In genomic region chr6:134138226-134138975, GRCh38 we compare ENCODE assay signal across 26 cellular contexts.
A peak's percentile ranks its signal among the peaks of the same experiment; 100 is the strongest.
DNase-seq lines count a peak whose midpoint lies in the region; ATAC-seq and TF ChIP-seq lines count a peak whose summit lies in the region.
"Had no signal": no experiment of that assay in that cellular context is flagged by ENCODE, and none has a peak within 500 bp of the region (broad histone marks: within the 10 kb centered on the region; RNA-seq: fewer than 3 reads in every experiment).

No MANE protein-coding gene starts in this region.

- no peak overlapping the region for H3K4me3 ChIP-seq in H7 (ENCODE audit: insufficient read depth, low read depth, low read length)
- no peak overlapping the region for H3K4me3 ChIP-seq in left lung
- H3K4me3 ChIP-seq: pancreas, sigmoid colon had no signal

- ATAC-seq in HG03378 (IDR thresholded peaks at IDR 0.05; ENCODE audit: unreplicated experiment), result no peak
- no peak for ATAC-seq in left lung
- ATAC-seq: activated CD4-positive, alpha-beta T cell treated with anti-CD3 and anti-CD28 coated beads for 36 hours; activated CD8-positive, alpha-beta memory T cell treated with anti-CD3 and anti-CD28 coated beads, Interleukin-2, amount 10 ng/mL, durations not matched to agents 7 days and 5 days; activated naive CD8-positive, alpha-beta T cell treated with anti-CD3 and anti-CD28 coated beads, Interleukin-2, amount 50 U/mL, for 24 hours; HCT116; naive thymus-derived CD8-positive, alpha-beta T cell; pancreas had no signal

- TF ChIP-seq CTCF in nephron progenitor cell (IDR thresholded peaks at IDR 0.05) (no peak), left lung (IDR thresholded peaks at IDR 0.05) (no peak)

- H3K9me3 Mint-ChIP-seq in nephron progenitor cell, result peaks cover 4% of the 10 kb centered on the region
- no peaks in the 10 kb centered on the region for H3K9me3 Mint-ChIP-seq in activated naive CD8-positive, alpha-beta T cell treated with anti-CD3 and anti-CD28 coated beads for 36 hours
- H3K9me3 Mint-ChIP-seq: activated naive CD8-positive, alpha-beta T cell treated with anti-CD3 and anti-CD28 coated beads, Interleukin-2, amount 50 U/mL, for 24 hours; activated T-helper 2 cell treated with anti-CD3 and anti-CD28 coated beads, Interferon-gamma antibody, Interleukin-2, Interleukin-4, amounts not matched to agents 10 μg/mL and 5 μg/mL and 100 μg/mL, durations not matched to agents 14 hours and 24 hours and 36 hours; memory B cell; naive thymus-derived CD8-positive, alpha-beta T cell; stimulated activated naive CD8-positive, alpha-beta T cell treated with anti-CD3 and anti-CD28 coated beads, Interleukin-15, Interleukin-2, amounts not matched to agents 100 ng/mL and 50 ng/mL, for 24 hours had no signal

- intact Hi-C loops in left lung (cut with DNase I), result no loop called here

- H3K36me3 ChIP-seq in H7 (replicated peaks; ENCODE audit: control insufficient read depth, insufficient read depth, low read length) (no peaks in the 10 kb centered on the region), left lung (no peaks in the 10 kb centered on the region)
- H3K36me3 ChIP-seq: pancreas, sigmoid colon had no signal

- no peak overlapping the region for H3K27ac ChIP-seq in left lung
- H3K27ac ChIP-seq: pancreas had no signal

- H3K27ac Mint-ChIP-seq in nephron progenitor cell, result peak overlapping the region; percentile 61
- no peak overlapping the region for H3K27ac Mint-ChIP-seq in activated naive CD8-positive, alpha-beta T cell treated with anti-CD3 and anti-CD28 coated beads for 36 hours
- H3K27ac Mint-ChIP-seq: activated CD4-positive, alpha-beta T cell treated with anti-CD3 and anti-CD28 coated beads for 36 hours; activated CD8-positive, alpha-beta memory T cell treated with anti-CD3 and anti-CD28 coated beads, Interleukin-2, amount 10 ng/mL, durations not matched to agents 7 days and 5 days; activated naive CD8-positive, alpha-beta T cell treated with anti-CD3 and anti-CD28 coated beads, Interleukin-2, amount 50 U/mL, for 24 hours; activated T-helper 2 cell treated with anti-CD3 and anti-CD28 coated beads, Interferon-gamma antibody, Interleukin-2, Interleukin-4, amounts not matched to agents 10 μg/mL and 5 μg/mL and 100 μg/mL, durations not matched to agents 14 hours and 24 hours and 36 hours; memory B cell; naive thymus-derived CD8-positive, alpha-beta T cell; stimulated activated naive CD8-positive, alpha-beta T cell treated with anti-CD3 and anti-CD28 coated beads, Interleukin-15, Interleukin-2, amounts not matched to agents 100 ng/mL and 50 ng/mL, for 24 hours had no signal

- no peaks in the 10 kb centered on the region for H3K4me1 Mint-ChIP-seq in nephron progenitor cell
- no peaks in the 10 kb centered on the region for H3K4me1 Mint-ChIP-seq in activated naive CD8-positive, alpha-beta T cell treated with anti-CD3 and anti-CD28 coated beads for 36 hours
- H3K4me1 Mint-ChIP-seq: activated CD4-positive, alpha-beta T cell treated with anti-CD3 and anti-CD28 coated beads for 36 hours; activated CD8-positive, alpha-beta memory T cell treated with anti-CD3 and anti-CD28 coated beads, Interleukin-2, amount 10 ng/mL, durations not matched to agents 7 days and 5 days; activated naive CD8-positive, alpha-beta T cell treated with anti-CD3 and anti-CD28 coated beads, Interleukin-2, amount 50 U/mL, for 24 hours; memory B cell; naive thymus-derived CD8-positive, alpha-beta T cell had no signal

- peak; percentile 52 for DNase-seq in AG08395 (ENCODE audit: low spot score)
- peak; percentile 34 for DNase-seq in LHCN-M2 (ENCODE audit: low read depth)
- DNase-seq in fibroblast of gingiva (ENCODE audit: low read depth), result peak; percentile 81
- no peak for DNase-seq in nephron progenitor cell
- DNase-seq in activated naive CD8-positive, alpha-beta T cell treated with anti-CD3 and anti-CD28 coated beads for 36 hours, result no peak
- DNase-seq in H7, result no peak
- DNase-seq in left lung, result no peak
- DNase-seq: activated CD4-positive, alpha-beta T cell treated with anti-CD3 and anti-CD28 coated beads for 36 hours; activated CD8-positive, alpha-beta memory T cell treated with anti-CD3 and anti-CD28 coated beads, Interleukin-2, amount 10 ng/mL, durations not matched to agents 7 days and 5 days; activated naive CD8-positive, alpha-beta T cell treated with anti-CD3 and anti-CD28 coated beads, Interleukin-2, amount 50 U/mL, for 24 hours; DMS 273 treated with DMSO at 0.1 percent for 48 hours; effector CD4-positive, alpha-beta T cell; GF-D8; KG1; naive thymus-derived CD8-positive, alpha-beta T cell; NCI-H2029; NCI-H446 treated with DMSO at 0.1 percent for 48 hours; NK-92 treated with Interleukin-12 subunit alpha and Interleukin-12 subunit beta, amount 100 ng/mL, for 24 hours; pancreas; RPMI8226; sigmoid colon had no signal

- H3K27me3 ChIP-seq in H7 (ENCODE audit: control insufficient read depth, insufficient read depth, low read length) (no peaks in the 10 kb centered on the region), left lung (no peaks in the 10 kb centered on the region)
- H3K27me3 ChIP-seq: pancreas, sigmoid colon had no signal

- H3K36me3 Mint-ChIP-seq in nephron progenitor cell (ENCODE audit: low read depth), result no peaks in the 10 kb centered on the region
- no peaks in the 10 kb centered on the region for H3K36me3 Mint-ChIP-seq in activated naive CD8-positive, alpha-beta T cell treated with anti-CD3 and anti-CD28 coated beads for 36 hours
- H3K36me3 Mint-ChIP-seq: activated CD8-positive, alpha-beta memory T cell treated with anti-CD3 and anti-CD28 coated beads, Interleukin-2, amount 10 ng/mL, durations not matched to agents 7 days and 5 days; naive thymus-derived CD8-positive, alpha-beta T cell had no signal

- H3K9me3 ChIP-seq in left lung, result no peaks in the 10 kb centered on the region
- H3K9me3 ChIP-seq: pancreas, sigmoid colon had no signal

- H3K4me1 ChIP-seq in left lung, result no peaks in the 10 kb centered on the region
- H3K4me1 ChIP-seq: pancreas, sigmoid colon had no signal

- no peak overlapping the region for H3K4me3 Mint-ChIP-seq in nephron progenitor cell
- H3K4me3 Mint-ChIP-seq in activated naive CD8-positive, alpha-beta T cell treated with anti-CD3 and anti-CD28 coated beads for 36 hours, result no peak overlapping the region
- H3K4me3 Mint-ChIP-seq: activated CD4-positive, alpha-beta T cell treated with anti-CD3 and anti-CD28 coated beads for 36 hours; activated CD8-positive, alpha-beta memory T cell treated with anti-CD3 and anti-CD28 coated beads, Interleukin-2, amount 10 ng/mL, durations not matched to agents 7 days and 5 days; activated naive CD8-positive, alpha-beta T cell treated with anti-CD3 and anti-CD28 coated beads, Interleukin-2, amount 50 U/mL, for 24 hours; memory B cell; naive thymus-derived CD8-positive, alpha-beta T cell; stimulated activated naive CD8-positive, alpha-beta T cell treated with anti-CD3 and anti-CD28 coated beads, Interleukin-15, Interleukin-2, amounts not matched to agents 100 ng/mL and 50 ng/mL, for 24 hours had no signal

- no peaks in the 10 kb centered on the region for H3K27me3 Mint-ChIP-seq in nephron progenitor cell (ENCODE audit: low read depth, poor library complexity)
- peaks cover 4% of the 10 kb centered on the region for H3K27me3 Mint-ChIP-seq in activated naive CD8-positive, alpha-beta T cell treated with anti-CD3 and anti-CD28 coated beads for 36 hours
- H3K27me3 Mint-ChIP-seq: activated CD4-positive, alpha-beta T cell treated with anti-CD3 and anti-CD28 coated beads for 36 hours; stimulated activated naive CD8-positive, alpha-beta T cell treated with anti-CD3 and anti-CD28 coated beads, Interleukin-15, Interleukin-2, amounts not matched to agents 100 ng/mL and 50 ng/mL, for 24 hours had no signal

Comparison
In these comparisons a context has a peak if more than half of its experiments do, and no peak if none do; other contexts are left out.
1. DNase-seq: peak in AG08395 (single experiment), LHCN-M2 (single experiment) and fibroblast of gingiva (single experiment); none in nephron progenitor cell (single experiment), activated naive CD8-positive, alpha-beta T cell treated with anti-CD3 and anti-CD28 coated beads for 36 hours (single experiment), H7 (single experiment) and left lung (0 of 2).